ENCODE assay signal across 8 cellular contexts in genomic region chr1:24744911-24745710, GRCh38. TPM values are rescaled to one million over a fixed set of nuclear protein-coding genes. Genes with fewer than 3 reads are reported as not detected.
DNase-seq lines count a peak whose midpoint lies in the region; ATAC-seq and TF ChIP-seq lines count a peak whose summit lies in the region.

Gene CLIC4 (plus strand): TSS chr1:24745447. CDS start chr1:24745554, 107 bp downstream.

- peak within 1 kb of the TSS; percentile 33 to 99 (median 93) for H3K27ac ChIP-seq in dorsolateral prefrontal cortex
- H3K27ac ChIP-seq in right lobe of liver: peak within 1 kb of the TSS; percentile 78 to 90 (median 89)

- H3K36me3 ChIP-seq in right lobe of liver: no peaks in the 10 kb centered on the region

- H3K4me3 ChIP-seq in dorsolateral prefrontal cortex (peak within 1 kb of the TSS; percentile 37 to 96 (median 80)), right lobe of liver (peak within 1 kb of the TSS; percentile 78 to 95 (median 91))

- TF ChIP-seq CTCF in dorsolateral prefrontal cortex (IDR thresholded peaks at IDR 0.05 in 54 of 56, conservative IDR thresholded peaks at IDR 0.05 in 2 of 56; ENCODE audit: low read depth in 1 of 56, partially characterized antibody in 56 of 56): peak; percentile 27 to 81 (median 66)
- TF ChIP-seq CTCF in right lobe of liver (IDR thresholded peaks at IDR 0.05): peak in 3 of 4 donors; percentile 31 to 46 (median 37)

- no peaks in the 10 kb centered on the region for H3K9me3 ChIP-seq in right lobe of liver

- WGBS in right lobe of liver (ENCODE audit: insufficient coverage, low coverage, low lambda C conversion rate, missing lambda C conversion rate): 0% methylated on average over 20 of the region's 80 CpGs

- ATAC-seq in GM19351 (IDR thresholded peaks at IDR 0.05; ENCODE audit: unreplicated experiment): peak; percentile 60
- peak; percentile 74 for ATAC-seq in HG03521 (IDR thresholded peaks at IDR 0.05; ENCODE audit: unreplicated experiment)
- peak; percentile 93 to 97 (median 94) for ATAC-seq in right lobe of liver

- peaks cover 0 to 38% (median 1%) of the 10 kb centered on the region in 4 donors for H3K4me1 ChIP-seq in right lobe of liver

- DNase-seq in C1 segment of cervical spinal cord (lab: John Stamatoyannopoulos, UW): peak; percentile 65 to 100 (median 98)
- peak; percentile 88 for DNase-seq in NCI-H748 treated with DMSO at 0.1 percent for 48 hours (lab: John Stamatoyannopoulos, UW)
- DNase-seq in activated CD4-positive, alpha-beta T cell treated with anti-CD3 and anti-CD28 coated beads, Interleukin-2, amount 50 U/mL, for 48 hours: peak; percentile 100
- DNase-seq in dorsolateral prefrontal cortex: peak; percentile 64 to 99 (median 98)
- DNase-seq in right lobe of liver: peak; percentile 100
- peak; percentile 99 for DNase-seq in stimulated activated CD4-positive, alpha-beta T cell treated with anti-CD3 and anti-CD28 coated beads, Interleukin-4, amount 100 ng/mL, for 4 hours

- H3K27me3 ChIP-seq in dorsolateral prefrontal cortex (peaks cover 0 to 33% (median 0%) of the 10 kb centered on the region in 45 donors), right lobe of liver (no peaks in the 10 kb centered on the region)

- peak; percentile 100 for TF ChIP-seq POLR2A in right lobe of liver (IDR thresholded peaks at IDR 0.05)

- intact Hi-C loops in dorsolateral prefrontal cortex (cut with DNase I): loop anchor here (1.0 to 2.0 kb wide), 5 partner anchors 30 to 86 kb away; no protein-coding TSS in a partner anchor
- intact Hi-C loops in right lobe of liver (cut with DNase I): no loop called here

RNA-seq across cellular contexts. Expression of gene CLIC4, which starts in this region (rescaled TPM):
- total RNA-seq in dorsolateral prefrontal cortex (100 to 1,000 TPM in 39 of 120 experiments, 10 to 100 TPM in 81; 39.8 to 251 (median 85.5) TPM), right lobe of liver (10 to 100 TPM; 35.0 to 63.6 (median 44.3) TPM)

Comparison
In these comparisons a context has a peak if more than half of its experiments do, and no peak if none do; other contexts are left out.
1. Peak in every context shown above with its lines: DNase-seq, ATAC-seq, H3K4me3 ChIP-seq and H3K27ac ChIP-seq.
2. intact Hi-C loops: an anchor here in dorsolateral prefrontal cortex (1.0 to 2.0 kb wide); none called in right lobe of liver.